ENCODE assay signal across 16 cellular contexts in the genomic region with DNA sequence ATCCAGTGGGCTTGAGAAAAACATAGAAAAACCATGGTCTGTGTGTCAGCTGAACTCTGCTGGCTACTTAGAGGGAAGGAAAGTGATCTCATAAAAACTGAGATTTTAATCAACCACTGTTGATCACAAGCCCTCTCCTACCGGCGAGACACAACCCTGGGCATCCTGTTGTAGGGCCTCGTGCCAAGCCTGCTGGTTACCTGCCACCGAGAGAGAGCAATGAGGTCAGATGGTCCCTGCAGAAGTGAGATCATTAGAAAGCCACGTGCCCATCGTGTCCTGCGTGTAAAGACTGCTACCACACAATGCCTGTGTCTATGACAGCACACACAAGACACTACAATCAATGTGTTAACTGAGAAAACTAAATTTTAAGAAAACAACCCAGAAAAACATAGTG. TPM values are rescaled to one million over a fixed set of nuclear protein-coding genes. Genes with fewer than 3 reads are reported as not detected.
DNase-seq lines count a peak whose midpoint lies in the region; ATAC-seq and TF ChIP-seq lines count a peak whose summit lies in the region.
"Had no signal": no experiment of that assay in that cellular context is flagged by ENCODE, and none has a peak within 500 bp of the region (broad histone marks: within the 10 kb centered on the region; RNA-seq: fewer than 3 reads in every experiment).

No MANE protein-coding gene starts in this region.

- H3K9me3 ChIP-seq in right atrium auricular region: no peaks in the 10 kb centered on the region

- H3K4me3 ChIP-seq in right atrium auricular region: no peak overlapping the region

- intact Hi-C loops in left ventricle myocardium superior (cut with micrococcal nuclease): no loop called here

- no peaks in the 10 kb centered on the region for H3K27me3 ChIP-seq in right atrium auricular region

- TF ChIP-seq CTCF in right atrium auricular region (IDR thresholded peaks at IDR 0.05) (no peak), VCaP (conservative IDR thresholded peaks at IDR 0.05) (no peak; the same call in 1 of the 2 replicates)

- DNase-seq in left ventricle myocardium superior (no peak), right atrium auricular region (ENCODE audit: low spot score) (no peak), epithelial cell of prostate (ENCODE audit: low read depth, low spot score) (no peak), putamen (ENCODE audit: low spot score) (no peak), T-helper 1 cell (no peak)
- DNase-seq: DMS 273 treated with DMSO at 0.1 percent for 48 hours, GF-D8, GOT3, NCI-H1092, NCI-H1694, NCI-H446, NCI-H69, OCI-M1 had no signal

- ATAC-seq in left ventricle myocardium superior (peak; percentile 27), GM19324 (IDR thresholded peaks at IDR 0.05; ENCODE audit: low FRiP score, unreplicated experiment) (no peak)
- ATAC-seq: Right ventricle myocardium inferior had no signal

- H3K27ac ChIP-seq in right atrium auricular region (no peak overlapping the region), VCaP (peak overlapping the region; percentile 83), epithelial cell of prostate (peak overlapping the region; percentile 96)

- H3K36me3 ChIP-seq in right atrium auricular region: no peaks in the 10 kb centered on the region

- no peaks in the 10 kb centered on the region for H3K4me1 ChIP-seq in right atrium auricular region

RNA-seq across cellular contexts. Expression of gene GPR153, which starts 41.7 kb away (rescaled TPM):
- total RNA-seq in left ventricle myocardium superior: 7.7 TPM
- total RNA-seq in right atrium auricular region: 10 to 100 TPM in 1 of 2 donors, 1 to 10 TPM in 1; 7.6 to 17.4 TPM

RNA-seq across cellular contexts. Expression of gene HES3, which starts 58.6 kb away (rescaled TPM):
- total RNA-seq in left ventricle myocardium superior (not detected), right atrium auricular region (not detected)
- total RNA-seq: Right ventricle myocardium inferior had no signal

Comparison
In these comparisons a context has a peak if more than half of its experiments do, and no peak if none do; other contexts are left out.
1. H3K27ac ChIP-seq: peak in VCaP (single experiment) and epithelial cell of prostate (single experiment); none in right atrium auricular region (0 of 2).